9 cellular contexts compared by ENCODE assay signal in the genomic region with DNA sequence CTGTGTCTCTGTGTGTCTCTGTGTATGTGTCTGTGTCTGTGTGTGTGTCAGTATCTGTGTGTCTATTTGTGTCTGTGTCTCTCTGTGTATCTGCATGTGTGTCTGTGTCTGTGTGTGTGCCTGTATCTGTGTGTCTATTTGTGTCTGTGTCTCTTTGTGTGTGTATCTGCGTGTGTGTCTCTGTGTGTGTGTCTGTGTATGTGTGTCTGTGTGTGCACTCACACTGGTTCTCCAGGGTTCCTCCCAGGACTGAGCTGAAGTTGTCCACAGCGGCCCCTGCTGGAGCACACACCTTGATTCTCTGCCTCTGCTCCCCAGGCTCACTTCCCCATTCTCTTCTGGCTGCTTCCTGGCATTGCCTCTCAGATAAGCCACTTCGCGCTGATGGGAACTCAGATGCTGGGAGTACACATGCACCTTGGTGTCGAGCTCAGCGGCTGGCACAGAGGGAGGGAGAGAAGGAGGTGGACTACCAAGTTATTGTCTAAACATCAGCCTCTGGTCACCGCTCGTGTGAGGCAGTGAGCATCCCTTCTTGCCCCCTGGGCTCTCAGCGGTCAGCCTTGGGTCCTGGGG.
DNase-seq lines count a peak whose midpoint lies in the region; ATAC-seq and TF ChIP-seq lines count a peak whose summit lies in the region.
"Had no signal": no experiment of that assay in that cellular context is flagged by ENCODE, and none has a peak within 500 bp of the region (broad histone marks: within the 10 kb centered on the region; RNA-seq: fewer than 3 reads in every experiment).

No MANE protein-coding gene starts in this region.

- H3K9me2 ChIP-seq in OCI-LY7 (ENCODE audit: insufficient read depth, low read length): no peaks in the 10 kb centered on the region

- H3K4me3 ChIP-seq in BLaER1 (no peak overlapping the region), OCI-LY7 (ENCODE audit: low read depth, low read length, poor library complexity, severe bottlenecking) (no peak overlapping the region)

- H3K27me3 ChIP-seq in BLaER1: no peaks in the 10 kb centered on the region

- no peaks in the 10 kb centered on the region for H3K79me2 ChIP-seq in OCI-LY7 (ENCODE audit: insufficient read depth, low read depth, low read length)

- no peak overlapping the region for H3K9ac ChIP-seq in BLaER1

- H3K4me1 Mint-ChIP-seq in dendritic cell treated with granulocyte-macrophage colony-stimulating factor and Interleukin-4, amounts not matched to agents 40 ng/mL and 50 ng/mL, for 4 days (ENCODE audit: low read depth): peaks cover 38% of the 10 kb centered on the region
- H3K4me1 Mint-ChIP-seq: mesothelial cell of epicardium had no signal

- no peak overlapping the region for H3K4me3 Mint-ChIP-seq in dendritic cell treated with granulocyte-macrophage colony-stimulating factor and Interleukin-4, amounts not matched to agents 40 ng/mL and 50 ng/mL, for 4 days
- H3K4me3 Mint-ChIP-seq: mesothelial cell of epicardium had no signal

- H2AFZ ChIP-seq in OCI-LY7 (ENCODE audit: low read length): no peak overlapping the region

- peak overlapping the region; percentile 38 for H3K27ac Mint-ChIP-seq in dendritic cell treated with granulocyte-macrophage colony-stimulating factor and Interleukin-4, amounts not matched to agents 40 ng/mL and 50 ng/mL, for 4 days
- H3K27ac Mint-ChIP-seq: mesothelial cell of epicardium had no signal

- H3K9me3 ChIP-seq in BLaER1 (no peaks in the 10 kb centered on the region), OCI-LY7 (ENCODE audit: low read length) (no peaks in the 10 kb centered on the region)

- BruUV-seq in OCI-LY7 (replicated peaks; lab: Mats Ljungman, UMichigan): no TSS peak

- peak overlapping the region; percentile 82 for H3K4me2 ChIP-seq in BLaER1
- H3K4me2 ChIP-seq in OCI-LY7 (ENCODE audit: low read length): no peak overlapping the region

- peak; percentile 65 for TF ChIP-seq CTCF in OCI-LY7 (conservative IDR thresholded peaks at IDR 0.05; ENCODE audit: low read length)

- DNase-seq in OCI-LY7 (ENCODE audit: low spot score) (peak; percentile 22), lung microvascular endothelial cell (ENCODE audit: low read depth in 2 of 2) (peak; percentile 75 to 77), NCI-H2029 (lab: John Stamatoyannopoulos, UW) (no peak), NCI-H2081 treated with DMSO at 0.1 percent for 48 hours (lab: John Stamatoyannopoulos, UW) (no peak)

- peaks cover 31% of the 10 kb centered on the region for H3K4me1 ChIP-seq in BLaER1
- H3K4me1 ChIP-seq in OCI-LY7 (ENCODE audit: insufficient read depth, low read length, poor library complexity, severe bottlenecking): peaks cover 3% of the 10 kb centered on the region

- H3K36me3 Mint-ChIP-seq in dendritic cell treated with granulocyte-macrophage colony-stimulating factor and Interleukin-4, amounts not matched to agents 40 ng/mL and 50 ng/mL, for 4 days (ENCODE audit: low read depth): no peaks in the 10 kb centered on the region
- H3K36me3 Mint-ChIP-seq: mesothelial cell of epicardium had no signal

- no peaks in the 10 kb centered on the region for H4K20me1 ChIP-seq in BLaER1
- H4K20me1 ChIP-seq in OCI-LY7 (ENCODE audit: insufficient read depth, low read length): no peaks in the 10 kb centered on the region

- no peaks in the 10 kb centered on the region for H3K9me3 Mint-ChIP-seq in dendritic cell treated with granulocyte-macrophage colony-stimulating factor and Interleukin-4, amounts not matched to agents 40 ng/mL and 50 ng/mL, for 4 days
- H3K9me3 Mint-ChIP-seq: mesothelial cell of epicardium had no signal

- H3K36me3 ChIP-seq in BLaER1 (no peaks in the 10 kb centered on the region), OCI-LY7 (ENCODE audit: insufficient read depth, low read length) (no peaks in the 10 kb centered on the region)

- peaks cover 41% of the 10 kb centered on the region for H3K27me3 Mint-ChIP-seq in dendritic cell treated with granulocyte-macrophage colony-stimulating factor and Interleukin-4, amounts not matched to agents 40 ng/mL and 50 ng/mL, for 4 days

- ATAC-seq in GM18909 (IDR thresholded peaks at IDR 0.05; ENCODE audit: poor library complexity, unreplicated experiment) (peak; percentile 91), HG03066 (IDR thresholded peaks at IDR 0.05; ENCODE audit: low read depth, unreplicated experiment) (peak; percentile 87)

- CTCF ChIA-PET in OCI-LY7 (lab: Charles Lee; ENCODE audit: unreplicated experiment): no interaction called here

- H3K27ac ChIP-seq in BLaER1 (no peak overlapping the region), OCI-LY7 (ENCODE audit: low read depth, low read length, poor library complexity, severe bottlenecking) (no peak overlapping the region)

- intact Hi-C loops in OCI-LY7 (cut with micrococcal nuclease; ENCODE audit: unreplicated experiment): no loop called here
- intact Hi-C loops in dendritic cell treated with granulocyte-macrophage colony-stimulating factor and Interleukin-4, amounts not matched to agents 40 ng/mL and 50 ng/mL, for 4 days (cut with micrococcal nuclease): no loop called here

- POLR2A ChIA-PET in OCI-LY7 (lab: Charles Lee): no interaction called here

Comparison
In these comparisons a context has a peak if more than half of its experiments do, and no peak if none do; other contexts are left out.
1. DNase-seq: peak in OCI-LY7 (single experiment) and lung microvascular endothelial cell (2 of 2); none in NCI-H2029 (single experiment) and NCI-H2081 treated with DMSO at 0.1 percent for 48 hours (single experiment).